ENCODE assay signal across 1 cellular context in genomic region chr2:231037202-231037730, GRCh38.
A peak's percentile ranks its signal among the peaks of the same experiment; 100 is the strongest.
TF ChIP-seq lines count a peak whose summit lies in the region.

TSS of gene C2orf72 (plus strand) at chr2:231037523. CDS start at chr2:231037566, 43 bp downstream.

TF ChIP-seq in HepG2, 621 proteins besides CTCF, POLR2A, EP300 and RAD21 (continued from another document and continues in another):
- TF ChIP-seq, protein P1, sequence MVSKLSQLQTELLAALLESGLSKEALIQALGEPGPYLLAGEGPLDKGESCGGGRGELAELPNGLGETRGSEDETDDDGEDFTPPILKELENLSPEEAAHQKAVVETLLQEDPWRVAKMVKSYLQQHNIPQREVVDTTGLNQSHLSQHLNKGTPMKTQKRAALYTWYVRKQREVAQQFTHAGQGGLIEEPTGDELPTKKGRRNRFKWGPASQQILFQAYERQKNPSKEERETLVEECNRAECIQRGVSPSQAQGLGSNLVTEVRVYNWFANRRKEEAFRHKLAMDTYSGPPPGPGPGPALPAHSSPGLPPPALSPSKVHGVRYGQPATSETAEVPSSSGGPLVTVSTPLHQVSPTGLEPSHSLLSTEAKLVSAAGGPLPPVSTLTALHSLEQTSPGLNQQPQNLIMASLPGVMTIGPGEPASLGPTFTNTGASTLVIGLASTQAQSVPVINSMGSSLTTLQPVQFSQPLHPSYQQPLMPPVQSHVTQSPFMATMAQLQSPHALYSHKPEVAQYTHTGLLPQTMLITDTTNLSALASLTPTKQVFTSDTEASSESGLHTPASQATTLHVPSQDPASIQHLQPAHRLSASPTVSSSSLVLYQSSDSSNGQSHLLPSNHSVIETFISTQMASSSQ (IDR thresholded peaks at IDR 0.05; ENCODE audit: low read depth): no peak
- TF ChIP-seq, protein P1 (CRISPR knock-in tag; IDR thresholded peaks at IDR 0.05; ENCODE audit: borderline replicate concordance): no peak
- TF ChIP-seq ZNF138 (CRISPR knock-in tag; IDR thresholded peaks at IDR 0.05; ENCODE audit: low read depth) (no peak), ZNF674 (CRISPR knock-in tag; IDR thresholded peaks at IDR 0.05; ENCODE audit: low read depth) (no peak), ZNF432 (CRISPR knock-in tag; IDR thresholded peaks at IDR 0.05; ENCODE audit: borderline replicate concordance) (no peak), ASH2L (IDR thresholded peaks at IDR 0.05; ENCODE audit: insufficient read length, low read depth, low read length) (peak; percentile 76), BRD4 (CRISPR knock-in tag; IDR thresholded peaks at IDR 0.05) (0 out of 2 replicates have a peak, but pooled peaks have one; percentile 28), ZFY (CRISPR knock-in tag; IDR thresholded peaks at IDR 0.05) (peak; percentile 63), NONO (IDR thresholded peaks at IDR 0.05) (no peak), NONO (CRISPR knock-in tag; conservative IDR thresholded peaks at IDR 0.05) (peak; percentile 52; the same call in 1 of the 2 replicates), KLF15 (CRISPR knock-in tag; IDR thresholded peaks at IDR 0.05; ENCODE audit: borderline replicate concordance) (no peak), HDAC6 (IDR thresholded peaks at IDR 0.05; ENCODE audit: low read depth, low read length) (no peak), ZFP90 (CRISPR knock-in tag; IDR thresholded peaks at IDR 0.05; ENCODE audit: borderline replicate concordance) (no peak), ZNF713 (CRISPR knock-in tag; IDR thresholded peaks at IDR 0.05) (no peak), U2AF1 (optimal IDR thresholded peaks at IDR 0.05; ENCODE audit: low read depth, low read length) (no peak), ZNF510 (CRISPR knock-in tag; IDR thresholded peaks at IDR 0.05; ENCODE audit: low read depth) (no peak), HMG20A (CRISPR knock-in tag; IDR thresholded peaks at IDR 0.05; ENCODE audit: borderline replicate concordance) (no peak), LRRFIP1 (CRISPR knock-in tag; conservative IDR thresholded peaks at IDR 0.05) (no peak), MBNL3 (CRISPR knock-in tag; conservative IDR thresholded peaks at IDR 0.05) (no peak), FOXK2 (IDR thresholded peaks at IDR 0.05) (no peak), ZNF703 (CRISPR knock-in tag; IDR thresholded peaks at IDR 0.05; ENCODE audit: borderline replicate concordance) (no peak), ZNF24 (IDR thresholded peaks at IDR 0.05) (peak; percentile 96), SRSF4 (IDR thresholded peaks at IDR 0.05; ENCODE audit: low read depth, low read length, poor library complexity, severe bottlenecking) (no peak), BRCA1 (CRISPR knock-in tag; IDR thresholded peaks at IDR 0.05) (no peak), CBX5 (CRISPR knock-in tag; IDR thresholded peaks at IDR 0.05; ENCODE audit: borderline replicate concordance) (no peak), ZBTB10 (CRISPR knock-in tag; IDR thresholded peaks at IDR 0.05; ENCODE audit: borderline replicate concordance) (0 out of 2 replicates have a peak, but pooled peaks have one; percentile 52), MAF1 (CRISPR knock-in tag; IDR thresholded peaks at IDR 0.05; ENCODE audit: borderline replicate concordance) (no peak), CEBPB (IDR thresholded peaks at IDR 0.05; ENCODE audit: borderline replicate concordance, low read depth, low read length) (no peak), SP2 (CRISPR knock-in tag; IDR thresholded peaks at IDR 0.05) (no peak), ZNF264 (CRISPR knock-in tag; IDR thresholded peaks at IDR 0.05) (no peak), ARNT2 (CRISPR knock-in tag; IDR thresholded peaks at IDR 0.05; ENCODE audit: low read depth) (no peak; the same call in 1 of the 2 replicates), TAF15 (IDR thresholded peaks at IDR 0.05; ENCODE audit: low read depth, low read length, poor library complexity, severe bottlenecking) (no peak), ZNF329 (CRISPR knock-in tag; IDR thresholded peaks at IDR 0.05; ENCODE audit: low read depth) (no peak), ZBTB44 (CRISPR knock-in tag; IDR thresholded peaks at IDR 0.05) (no peak)
- TF ChIP-seq, protein P2, sequence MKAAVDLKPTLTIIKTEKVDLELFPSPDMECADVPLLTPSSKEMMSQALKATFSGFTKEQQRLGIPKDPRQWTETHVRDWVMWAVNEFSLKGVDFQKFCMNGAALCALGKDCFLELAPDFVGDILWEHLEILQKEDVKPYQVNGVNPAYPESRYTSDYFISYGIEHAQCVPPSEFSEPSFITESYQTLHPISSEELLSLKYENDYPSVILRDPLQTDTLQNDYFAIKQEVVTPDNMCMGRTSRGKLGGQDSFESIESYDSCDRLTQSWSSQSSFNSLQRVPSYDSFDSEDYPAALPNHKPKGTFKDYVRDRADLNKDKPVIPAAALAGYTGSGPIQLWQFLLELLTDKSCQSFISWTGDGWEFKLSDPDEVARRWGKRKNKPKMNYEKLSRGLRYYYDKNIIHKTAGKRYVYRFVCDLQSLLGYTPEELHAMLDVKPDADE (CRISPR knock-in tag; IDR thresholded peaks at IDR 0.05): no peak
- TF ChIP-seq, protein P3, sequence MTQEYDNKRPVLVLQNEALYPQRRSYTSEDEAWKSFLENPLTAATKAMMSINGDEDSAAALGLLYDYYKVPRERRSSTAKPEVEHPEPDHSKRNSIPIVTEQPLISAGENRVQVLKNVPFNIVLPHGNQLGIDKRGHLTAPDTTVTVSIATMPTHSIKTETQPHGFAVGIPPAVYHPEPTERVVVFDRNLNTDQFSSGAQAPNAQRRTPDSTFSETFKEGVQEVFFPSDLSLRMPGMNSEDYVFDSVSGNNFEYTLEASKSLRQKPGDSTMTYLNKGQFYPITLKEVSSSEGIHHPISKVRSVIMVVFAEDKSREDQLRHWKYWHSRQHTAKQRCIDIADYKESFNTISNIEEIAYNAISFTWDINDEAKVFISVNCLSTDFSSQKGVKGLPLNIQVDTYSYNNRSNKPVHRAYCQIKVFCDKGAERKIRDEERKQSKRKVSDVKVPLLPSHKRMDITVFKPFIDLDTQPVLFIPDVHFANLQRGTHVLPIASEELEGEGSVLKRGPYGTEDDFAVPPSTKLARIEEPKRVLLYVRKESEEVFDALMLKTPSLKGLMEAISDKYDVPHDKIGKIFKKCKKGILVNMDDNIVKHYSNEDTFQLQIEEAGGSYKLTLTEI (CRISPR knock-in tag; conservative IDR thresholded peaks at IDR 0.05): no peak
- TF ChIP-seq, protein P4, sequence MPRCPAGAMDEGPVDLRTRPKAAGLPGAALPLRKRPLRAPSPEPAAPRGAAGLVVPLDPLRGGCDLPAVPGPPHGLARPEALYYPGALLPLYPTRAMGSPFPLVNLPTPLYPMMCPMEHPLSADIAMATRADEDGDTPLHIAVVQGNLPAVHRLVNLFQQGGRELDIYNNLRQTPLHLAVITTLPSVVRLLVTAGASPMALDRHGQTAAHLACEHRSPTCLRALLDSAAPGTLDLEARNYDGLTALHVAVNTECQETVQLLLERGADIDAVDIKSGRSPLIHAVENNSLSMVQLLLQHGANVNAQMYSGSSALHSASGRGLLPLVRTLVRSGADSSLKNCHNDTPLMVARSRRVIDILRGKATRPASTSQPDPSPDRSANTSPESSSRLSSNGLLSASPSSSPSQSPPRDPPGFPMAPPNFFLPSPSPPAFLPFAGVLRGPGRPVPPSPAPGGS (CRISPR knock-in tag; IDR thresholded peaks at IDR 0.05): no peak
- TF ChIP-seq, protein P5, sequence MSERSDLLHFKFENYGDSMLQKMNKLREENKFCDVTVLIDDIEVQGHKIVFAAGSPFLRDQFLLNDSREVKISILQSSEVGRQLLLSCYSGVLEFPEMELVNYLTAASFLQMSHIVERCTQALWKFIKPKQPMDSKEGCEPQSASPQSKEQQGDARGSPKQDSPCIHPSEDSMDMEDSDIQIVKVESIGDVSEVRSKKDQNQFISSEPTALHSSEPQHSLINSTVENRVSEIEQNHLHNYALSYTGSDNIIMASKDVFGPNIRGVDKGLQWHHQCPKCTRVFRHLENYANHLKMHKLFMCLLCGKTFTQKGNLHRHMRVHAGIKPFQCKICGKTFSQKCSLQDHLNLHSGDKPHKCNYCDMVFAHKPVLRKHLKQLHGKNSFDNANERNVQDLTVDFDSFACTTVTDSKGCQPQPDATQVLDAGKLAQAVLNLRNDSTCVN (CRISPR knock-in tag; IDR thresholded peaks at IDR 0.05; ENCODE audit: borderline replicate concordance): no peak
- TF ChIP-seq, protein P6, sequence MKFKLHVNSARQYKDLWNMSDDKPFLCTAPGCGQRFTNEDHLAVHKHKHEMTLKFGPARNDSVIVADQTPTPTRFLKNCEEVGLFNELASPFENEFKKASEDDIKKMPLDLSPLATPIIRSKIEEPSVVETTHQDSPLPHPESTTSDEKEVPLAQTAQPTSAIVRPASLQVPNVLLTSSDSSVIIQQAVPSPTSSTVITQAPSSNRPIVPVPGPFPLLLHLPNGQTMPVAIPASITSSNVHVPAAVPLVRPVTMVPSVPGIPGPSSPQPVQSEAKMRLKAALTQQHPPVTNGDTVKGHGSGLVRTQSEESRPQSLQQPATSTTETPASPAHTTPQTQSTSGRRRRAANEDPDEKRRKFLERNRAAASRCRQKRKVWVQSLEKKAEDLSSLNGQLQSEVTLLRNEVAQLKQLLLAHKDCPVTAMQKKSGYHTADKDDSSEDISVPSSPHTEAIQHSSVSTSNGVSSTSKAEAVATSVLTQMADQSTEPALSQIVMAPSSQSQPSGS (CRISPR knock-in tag; IDR thresholded peaks at IDR 0.05): no peak
- TF ChIP-seq, protein P7, sequence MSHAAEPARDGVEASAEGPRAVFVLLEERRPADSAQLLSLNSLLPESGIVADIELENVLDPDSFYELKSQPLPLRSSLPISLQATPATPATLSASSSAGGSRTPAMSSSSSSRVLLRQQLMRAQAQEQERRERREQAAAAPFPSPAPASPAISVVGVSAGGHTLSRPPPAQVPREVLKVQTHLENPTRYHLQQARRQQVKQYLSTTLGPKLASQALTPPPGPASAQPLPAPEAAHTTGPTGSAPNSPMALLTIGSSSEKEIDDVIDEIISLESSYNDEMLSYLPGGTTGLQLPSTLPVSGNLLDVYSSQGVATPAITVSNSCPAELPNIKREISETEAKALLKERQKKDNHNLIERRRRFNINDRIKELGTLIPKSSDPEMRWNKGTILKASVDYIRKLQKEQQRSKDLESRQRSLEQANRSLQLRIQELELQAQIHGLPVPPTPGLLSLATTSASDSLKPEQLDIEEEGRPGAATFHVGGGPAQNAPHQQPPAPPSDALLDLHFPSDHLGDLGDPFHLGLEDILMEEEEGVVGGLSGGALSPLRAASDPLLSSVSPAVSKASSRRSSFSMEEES (CRISPR knock-in tag; IDR thresholded peaks at IDR 0.05): no peak
